ENCODE assay signal across 21 cellular contexts in genomic region chr2:23465138-23465537, GRCh38.
DNase-seq lines count a peak whose midpoint lies in the region; ATAC-seq, FAIRE-seq and TF ChIP-seq lines count a peak whose summit lies in the region.
"Had no signal": no experiment of that assay in that cellular context is flagged by ENCODE, and none has a peak within 500 bp of the region (broad histone marks: within the 10 kb centered on the region; RNA-seq: fewer than 3 reads in every experiment).

No MANE protein-coding gene starts in this region.

- H3K9me3 ChIP-seq in H1 (ENCODE audit: insufficient read depth in 2 of 2, low read depth in 1 of 2, low read length in 1 of 2): no peaks in the 10 kb centered on the region
- peaks cover 3% of the 10 kb centered on the region for H3K9me3 ChIP-seq in trophoblast cell (ENCODE audit: insufficient read depth, low read depth, low read length)
- no peaks in the 10 kb centered on the region for H3K9me3 ChIP-seq in tibial nerve
- H3K9me3 ChIP-seq: BLaER1 treated with 17β-estradiol and CSF1 and Interleukin-3, amounts not matched to agents 10 nM and 100 nM had no signal

- peak; percentile 30 for DNase-seq in activated CD8-positive, alpha-beta memory T cell treated with anti-CD3 and anti-CD28 coated beads for 24 hours
- no peak for DNase-seq in activated CD8-positive, alpha-beta memory T cell treated with anti-CD3 and anti-CD28 coated beads, Interleukin-2, amount 10 ng/mL, durations not matched to agents 7 days and 5 days
- DNase-seq in H1 (ENCODE audit: low read depth in 1 of 2, low spot score in 2 of 2): no peak
- no peak for DNase-seq in trophoblast cell
- DNase-seq in tibial nerve (ENCODE audit: low spot score in 2 of 2): no peak
- DNase-seq in NCI-H2227 treated with DMSO at 0.1 percent for 48 hours (lab: John Stamatoyannopoulos, UW): no peak
- DNase-seq in HEK293T (ENCODE audit: extremely low spot score): no peak
- DNase-seq: CD8-positive, alpha-beta memory T cell; COR-L47; DMS 273 treated with DMSO at 0.1 percent for 48 hours; DMS53; DND-41; EL; GM23248 had no signal

- H3K27ac Mint-ChIP-seq in activated CD8-positive, alpha-beta memory T cell treated with anti-CD3 and anti-CD28 coated beads, Interleukin-2, amount 10 ng/mL, durations not matched to agents 7 days and 5 days: no peak overlapping the region
- H3K27ac Mint-ChIP-seq: B cell; CD8-positive, alpha-beta memory T cell had no signal

- H3K4me2 ChIP-seq in H1 (ENCODE audit: insufficient read depth in 1 of 2, low read depth in 2 of 2, low read length in 2 of 2): no peak overlapping the region
- no peak overlapping the region for H3K4me2 ChIP-seq in trophoblast cell (ENCODE audit: low read length)
- H3K4me2 ChIP-seq: BLaER1 treated with 17β-estradiol and CSF1 and Interleukin-3, amounts not matched to agents 10 nM and 100 nM had no signal

- TF ChIP-seq POLR2A in H1 (IDR thresholded peaks at IDR 0.05; ENCODE audit: control extremely low read depth in 1 of 2, low read depth in 2 of 2, low read length in 2 of 2): no peak
- TF ChIP-seq POLR2A in tibial nerve (IDR thresholded peaks at IDR 0.05): no peak

- no peak overlapping the region for H2AFZ ChIP-seq in H1 (ENCODE audit: low read length)
- H2AFZ ChIP-seq in trophoblast cell (ENCODE audit: insufficient read depth, low read length, poor library complexity): no peak overlapping the region
- H2AFZ ChIP-seq: GM23248 had no signal

- no peak for TF ChIP-seq RAD21 in H1 (IDR thresholded peaks at IDR 0.05 in 1 of 2, conservative IDR thresholded peaks at IDR 0.05 in 1 of 2; ENCODE audit: low read depth in 2 of 2, low read length in 2 of 2)

- H4K91ac ChIP-seq in H1 (replicated peaks; ENCODE audit: insufficient read length, low read length): no peak overlapping the region
- no peak overlapping the region for H4K91ac ChIP-seq in trophoblast cell (ENCODE audit: low read depth, low read length)

- H4K20me1 ChIP-seq in H1 (replicated peaks in 1 of 2; ENCODE audit: control insufficient read depth in 1 of 2, insufficient read depth in 2 of 2, low read length in 2 of 2): no peaks in the 10 kb centered on the region

- H3K27ac ChIP-seq in H1 (ENCODE audit: low read depth, low read length) (no peak overlapping the region), trophoblast cell (ENCODE audit: low read depth, low read length) (no peak overlapping the region), tibial nerve (peak overlapping the region in 3 of 4 donors; percentile 17 to 69 (median 55))
- H3K27ac ChIP-seq: BLaER1 treated with 17β-estradiol and CSF1 and Interleukin-3, amounts not matched to agents 10 nM and 100 nM; GM23248 had no signal

- ATAC-seq in activated CD8-positive, alpha-beta memory T cell treated with anti-CD3 and anti-CD28 coated beads, Interleukin-2, amount 10 ng/mL, durations not matched to agents 7 days and 5 days: no peak
- ATAC-seq: HCT116 had no signal

- H2BK12ac ChIP-seq in H1 (ENCODE audit: low read depth, low read length): no peak overlapping the region
- H2BK12ac ChIP-seq in trophoblast cell (ENCODE audit: low read length): no peak overlapping the region

- no peaks in the 10 kb centered on the region for H3K9me3 Mint-ChIP-seq in activated CD8-positive, alpha-beta memory T cell treated with anti-CD3 and anti-CD28 coated beads, Interleukin-2, amount 10 ng/mL, durations not matched to agents 7 days and 5 days (ENCODE audit: low read depth)
- H3K9me3 Mint-ChIP-seq: CD8-positive, alpha-beta memory T cell had no signal

- H3K36me3 Mint-ChIP-seq in activated CD8-positive, alpha-beta memory T cell treated with anti-CD3 and anti-CD28 coated beads, Interleukin-2, amount 10 ng/mL, durations not matched to agents 7 days and 5 days: no peaks in the 10 kb centered on the region
- H3K36me3 Mint-ChIP-seq: CD8-positive, alpha-beta memory T cell had no signal

- H3K4ac ChIP-seq in H1 (replicated peaks; ENCODE audit: insufficient read length, low read depth, low read length) (no peak overlapping the region), trophoblast cell (ENCODE audit: low read depth, low read length) (no peak overlapping the region)

- H3K4me1 ChIP-seq in H1 (replicated peaks in 1 of 4; ENCODE audit: control insufficient read depth in 3 of 4, insufficient read depth in 4 of 4, low read length in 3 of 4) (no peaks in the 10 kb centered on the region), trophoblast cell (ENCODE audit: control insufficient read depth in 1 of 2, insufficient read depth in 2 of 2, low read length in 2 of 2) (no peaks in the 10 kb centered on the region), tibial nerve (peaks cover 0 to 74% (median 15%) of the 10 kb centered on the region in 4 donors)

- POLR2A ChIA-PET in H1 (lab: Charles Lee; ENCODE audit: partially characterized antibody): no interaction called here
- POLR2A ChIA-PET in HEK293T (lab: Yijun Ruan, JAX): no interaction called here

- H2BK120ac ChIP-seq in H1 (replicated peaks; ENCODE audit: low read depth, low read length) (no peak overlapping the region), trophoblast cell (ENCODE audit: insufficient read depth, low read length, poor library complexity) (no peak overlapping the region)

- H4K5ac ChIP-seq in H1 (ENCODE audit: insufficient read length, low read depth, low read length): no peak overlapping the region

- no peaks in the 10 kb centered on the region for H3K4me1 Mint-ChIP-seq in activated CD8-positive, alpha-beta memory T cell treated with anti-CD3 and anti-CD28 coated beads, Interleukin-2, amount 10 ng/mL, durations not matched to agents 7 days and 5 days
- H3K4me1 Mint-ChIP-seq: CD8-positive, alpha-beta memory T cell had no signal

- H2BK5ac ChIP-seq in H1 (ENCODE audit: low read depth, low read length) (no peak overlapping the region), trophoblast cell (ENCODE audit: low read depth, low read length, poor library complexity) (no peak overlapping the region)

- FAIRE-seq in H1 (lab: Jason Lieb, UNC): no peak
- FAIRE-seq: G401.6, GM12891, GM19239, H54 had no signal

- no peak overlapping the region for H2BK20ac ChIP-seq in H1 (ENCODE audit: low read length)

- H4K8ac ChIP-seq in H1 (ENCODE audit: extremely low read depth, insufficient read depth, low read length): no peak overlapping the region
- no peak overlapping the region for H4K8ac ChIP-seq in trophoblast cell (ENCODE audit: low read depth, low read length)

- peaks cover 42% of the 10 kb centered on the region for H3K27me3 Mint-ChIP-seq in activated CD8-positive, alpha-beta memory T cell treated with anti-CD3 and anti-CD28 coated beads, Interleukin-2, amount 10 ng/mL, durations not matched to agents 7 days and 5 days

- H3K18ac ChIP-seq in H1 (ENCODE audit: extremely low read depth, low read length) (no peak overlapping the region), trophoblast cell (ENCODE audit: low read length) (peak overlapping the region; percentile 21)

- H3K36me3 ChIP-seq in H1 (ENCODE audit: control insufficient read depth in 2 of 4, insufficient read depth in 4 of 4, low read length in 3 of 4) (no peaks in the 10 kb centered on the region), trophoblast cell (ENCODE audit: control insufficient read depth in 1 of 2, insufficient read depth in 2 of 2, low read length in 2 of 2) (no peaks in the 10 kb centered on the region), tibial nerve (no peaks in the 10 kb centered on the region)
- H3K36me3 ChIP-seq: BLaER1 treated with 17β-estradiol and CSF1 and Interleukin-3, amounts not matched to agents 10 nM and 100 nM had no signal

- peak overlapping the region; percentile 61; the same call in 1 of the 2 replicates for H2BK15ac ChIP-seq in H1 (ENCODE audit: low read length)

- H2AK5ac ChIP-seq in H1 (ENCODE audit: low read depth, low read length) (no peak overlapping the region), trophoblast cell (ENCODE audit: low read length) (no peak overlapping the region)

- H4K12ac ChIP-seq in trophoblast cell (ENCODE audit: low read depth, low read length): no peak overlapping the region

- CTCF ChIA-PET in activated CD8-positive, alpha-beta memory T cell treated with anti-CD3 and anti-CD28 coated beads, Interleukin-2, amount 10 ng/mL, durations not matched to agents 7 days and 5 days (lab: Charles Lee): no interaction called here
- CTCF ChIA-PET in H1 (lab: Charles Lee; ENCODE audit: partially characterized antibody): no interaction called here
- CTCF ChIA-PET in HEK293T (lab: Yijun Ruan, JAX): no interaction called here

- H3K23ac ChIP-seq in H1 (ENCODE audit: insufficient read length) (no peak overlapping the region), trophoblast cell (ENCODE audit: low read length) (no peak overlapping the region)

- no peak for TF ChIP-seq EP300 in H1 (IDR thresholded peaks at IDR 0.05; ENCODE audit: borderline replicate concordance in 1 of 2, low read depth in 2 of 2, low read length in 2 of 2)
- TF ChIP-seq EP300 in tibial nerve (IDR thresholded peaks at IDR 0.05): no peak

- H3K79me1 ChIP-seq in H1 (ENCODE audit: low read depth, low read length): no peaks in the 10 kb centered on the region
- no peaks in the 10 kb centered on the region for H3K79me1 ChIP-seq in trophoblast cell (ENCODE audit: low read length)

- H3K23me2 ChIP-seq in H1 (ENCODE audit: low read depth, low read length): no peaks in the 10 kb centered on the region

- no peaks in the 10 kb centered on the region for H3K79me2 ChIP-seq in H1 (ENCODE audit: control insufficient read depth in 1 of 2, insufficient read depth in 2 of 2, low read length in 2 of 2)
- H3K79me2 ChIP-seq in trophoblast cell (ENCODE audit: control insufficient read depth, insufficient read depth, low read length, poor library complexity): no peaks in the 10 kb centered on the region

- no peaks in the 10 kb centered on the region for H3K27me3 ChIP-seq in H1 (replicated peaks in 1 of 4; ENCODE audit: control insufficient read depth in 3 of 4, extremely low read depth in 1 of 4, insufficient read depth in 3 of 4, low read length in 3 of 4)
- H3K27me3 ChIP-seq in trophoblast cell (ENCODE audit: insufficient read depth, low read length): no peaks in the 10 kb centered on the region
- H3K27me3 ChIP-seq in tibial nerve: no peaks in the 10 kb centered on the region

- WGBS in H1 (ENCODE audit: extremely low coverage in 1 of 2, insufficient coverage in 1 of 2, insufficient read length in 1 of 2, insufficient replicate concordance in 2 of 2, low coverage in 1 of 2, low lambda C conversion rate in 2 of 2, missing lambda C conversion rate in 1 of 2), 2 experiments: 82% methylated on average over 8 of the region's 8 CpGs; no CpG with 5 or more reads in 1 of the 2 experiments
- no CpG with 5 or more reads among the region's 8 CpGs for WGBS in trophoblast cell (ENCODE audit: extremely low coverage, insufficient coverage, insufficient read length)
- 84 to 85% methylated on average over 7 to 8 of the region's 8 CpGs for WGBS in tibial nerve, 2 donors

- H3K9ac ChIP-seq in H1 (replicated peaks in 1 of 4; ENCODE audit: extremely low read depth in 1 of 4, low read depth in 3 of 4, low read length in 3 of 4) (no peak overlapping the region), trophoblast cell (ENCODE audit: low read length) (no peak overlapping the region)
- H3K9ac ChIP-seq: BLaER1 treated with 17β-estradiol and CSF1 and Interleukin-3, amounts not matched to agents 10 nM and 100 nM; GM23248 had no signal

- no peak overlapping the region for H3K14ac ChIP-seq in H1 (ENCODE audit: insufficient read length)
- H3K14ac ChIP-seq in trophoblast cell (ENCODE audit: low read length): no peak overlapping the region

- H3K4me3 ChIP-seq in H1 (ENCODE audit: extremely low read depth in 1 of 4, insufficient read depth in 2 of 4, low read depth in 3 of 4, low read length in 4 of 4) (no peak overlapping the region), trophoblast cell (ENCODE audit: low read depth, low read length) (no peak overlapping the region), tibial nerve (no peak overlapping the region)
- H3K4me3 ChIP-seq: BLaER1 treated with 17β-estradiol and CSF1 and Interleukin-3, amounts not matched to agents 10 nM and 100 nM; GM23248 had no signal

- H3K56ac ChIP-seq in H1 (replicated peaks; ENCODE audit: insufficient read length, low read depth, low read length): no peak overlapping the region

- no peak overlapping the region for H3K4me3 Mint-ChIP-seq in activated CD8-positive, alpha-beta memory T cell treated with anti-CD3 and anti-CD28 coated beads, Interleukin-2, amount 10 ng/mL, durations not matched to agents 7 days and 5 days
- H3K4me3 Mint-ChIP-seq: B cell; CD8-positive, alpha-beta memory T cell had no signal

- TF ChIP-seq CTCF in H1 (IDR thresholded peaks at IDR 0.05; ENCODE audit: control extremely low read depth in 1 of 3, insufficient read depth in 1 of 3, low read depth in 1 of 3, low read length in 3 of 3) (no peak), tibial nerve (IDR thresholded peaks at IDR 0.05) (no peak)

Comparison
In these comparisons a context has a peak if more than half of its experiments do, and no peak if none do; other contexts are left out.
1. H3K27ac ChIP-seq: peak in tibial nerve (3 of 4); none in H1 (single experiment) and trophoblast cell (single experiment).